14 cellular contexts compared by ENCODE assay signal in genomic region chr6:87829622-87830121, GRCh38.
DNase-seq lines count a peak whose midpoint lies in the region; ATAC-seq and TF ChIP-seq lines count a peak whose summit lies in the region.
"Had no signal": no experiment of that assay in that cellular context is flagged by ENCODE, and none has a peak within 500 bp of the region (broad histone marks: within the 10 kb centered on the region; RNA-seq: fewer than 3 reads in every experiment).

No MANE protein-coding gene starts in this region.

- H3K27ac ChIP-seq in MM.1S (ENCODE audit: low read length) = no peak overlapping the region
- H3K27ac ChIP-seq: BLaER1, HL-60 had no signal

- no peaks in the 10 kb centered on the region for H3K9me2 ChIP-seq in MM.1S (replicated peaks; ENCODE audit: insufficient read depth, low read length)

- no peaks in the 10 kb centered on the region for H3K27me3 ChIP-seq in MM.1S (replicated peaks; ENCODE audit: insufficient read depth, low read length)
- H3K27me3 ChIP-seq: BLaER1 had no signal

- no peaks in the 10 kb centered on the region for H3K27me3 Mint-ChIP-seq in activated naive CD4-positive, alpha-beta T cell treated with anti-CD3 and anti-CD28 coated beads, Interleukin-2, amount 50 U/mL, for 24 hours
- H3K27me3 Mint-ChIP-seq in T-helper 17 cell = no peaks in the 10 kb centered on the region
- no peaks in the 10 kb centered on the region for H3K27me3 Mint-ChIP-seq in dendritic cell treated with granulocyte-macrophage colony-stimulating factor and Interleukin-4, amounts not matched to agents 40 ng/mL and 50 ng/mL, for 4 days

- H4K20me1 ChIP-seq in MM.1S (ENCODE audit: insufficient read depth, low read length) = no peaks in the 10 kb centered on the region
- H4K20me1 ChIP-seq: BLaER1 had no signal

- H3K9me3 ChIP-seq in T-helper 17 cell (ENCODE audit: control insufficient read depth, low read length, poor library complexity, severe bottlenecking) = no peaks in the 10 kb centered on the region
- no peaks in the 10 kb centered on the region for H3K9me3 ChIP-seq in MM.1S (replicated peaks; ENCODE audit: insufficient read depth, low read length)
- H3K9me3 ChIP-seq: BLaER1 had no signal

- H3K79me2 ChIP-seq in MM.1S (ENCODE audit: low read length) = no peaks in the 10 kb centered on the region

- H2AFZ ChIP-seq in MM.1S (ENCODE audit: low read length) = no peak overlapping the region

- H3K36me3 ChIP-seq in MM.1S (replicated peaks; ENCODE audit: insufficient read depth, low read length) = no peaks in the 10 kb centered on the region
- H3K36me3 ChIP-seq: BLaER1 had no signal

- intact Hi-C loops in dendritic cell treated with granulocyte-macrophage colony-stimulating factor and Interleukin-4, amounts not matched to agents 40 ng/mL and 50 ng/mL, for 4 days (cut with micrococcal nuclease) = no loop called here

- peaks cover 27% of the 10 kb centered on the region for H3K4me1 Mint-ChIP-seq in activated naive CD4-positive, alpha-beta T cell treated with anti-CD3 and anti-CD28 coated beads, Interleukin-2, amount 50 U/mL, for 24 hours
- H3K4me1 Mint-ChIP-seq in T-helper 17 cell = peaks cover 25% of the 10 kb centered on the region
- H3K4me1 Mint-ChIP-seq in dendritic cell treated with granulocyte-macrophage colony-stimulating factor and Interleukin-4, amounts not matched to agents 40 ng/mL and 50 ng/mL, for 4 days (ENCODE audit: low read depth) = peaks cover 45% of the 10 kb centered on the region

- peaks cover 9% of the 10 kb centered on the region; the same call in 1 of the 2 replicates for H3K4me1 ChIP-seq in MM.1S (ENCODE audit: low read length)
- H3K4me1 ChIP-seq: BLaER1 had no signal

- H3K4me3 ChIP-seq in MM.1S (ENCODE audit: low read length) = no peak overlapping the region
- H3K4me3 ChIP-seq: BLaER1 had no signal

- H3K9ac ChIP-seq in MM.1S (ENCODE audit: low read length) = no peak overlapping the region
- H3K9ac ChIP-seq: BLaER1 had no signal

- H3K4me2 ChIP-seq in MM.1S (ENCODE audit: low read depth, low read length) = no peak overlapping the region
- H3K4me2 ChIP-seq: BLaER1 had no signal

- DNase-seq in activated naive CD4-positive, alpha-beta T cell (lab: John Stamatoyannopoulos, UW) = no peak
- no peak for DNase-seq in T-helper 17 cell
- no peak for DNase-seq in activated effector memory CD4-positive, alpha-beta T cell treated with anti-CD3 and anti-CD28 coated beads, Interleukin-2, amount 50 U/mL, for 16 hours
- DNase-seq in SKM-1 (lab: John Stamatoyannopoulos, UW; ENCODE audit: unreplicated experiment) = no peak
- DNase-seq in MM.1S = no peak
- DNase-seq: 8988T; AML-193; CD4-positive, CD25-positive, alpha-beta regulatory T cell; DMS53; HCEC 1CT had no signal

- no peak for TF ChIP-seq CTCF in MM.1S (IDR thresholded peaks at IDR 0.05; ENCODE audit: low read length)

- no peaks in the 10 kb centered on the region for H3K36me3 Mint-ChIP-seq in activated naive CD4-positive, alpha-beta T cell treated with anti-CD3 and anti-CD28 coated beads, Interleukin-2, amount 50 U/mL, for 24 hours
- peaks cover 4% of the 10 kb centered on the region for H3K36me3 Mint-ChIP-seq in T-helper 17 cell (ENCODE audit: low read depth)
- H3K36me3 Mint-ChIP-seq in dendritic cell treated with granulocyte-macrophage colony-stimulating factor and Interleukin-4, amounts not matched to agents 40 ng/mL and 50 ng/mL, for 4 days (ENCODE audit: low read depth) = no peaks in the 10 kb centered on the region
- H3K36me3 Mint-ChIP-seq: CD4-positive, CD25-positive, alpha-beta regulatory T cell had no signal

- H3K9me3 Mint-ChIP-seq in activated naive CD4-positive, alpha-beta T cell treated with anti-CD3 and anti-CD28 coated beads, Interleukin-2, amount 50 U/mL, for 24 hours = no peaks in the 10 kb centered on the region
- peaks cover 15% of the 10 kb centered on the region for H3K9me3 Mint-ChIP-seq in dendritic cell treated with granulocyte-macrophage colony-stimulating factor and Interleukin-4, amounts not matched to agents 40 ng/mL and 50 ng/mL, for 4 days
- H3K9me3 Mint-ChIP-seq: CD4-positive, CD25-positive, alpha-beta regulatory T cell had no signal

- no peaks in the 10 kb centered on the region for H3F3A ChIP-seq in MM.1S (ENCODE audit: insufficient read depth, low read length)

- no peak for ATAC-seq in T-helper 17 cell

- H3K27ac Mint-ChIP-seq in activated naive CD4-positive, alpha-beta T cell treated with anti-CD3 and anti-CD28 coated beads, Interleukin-2, amount 50 U/mL, for 24 hours = peak overlapping the region; percentile 10
- peak overlapping the region; percentile 39 for H3K27ac Mint-ChIP-seq in T-helper 17 cell
- H3K27ac Mint-ChIP-seq in dendritic cell treated with granulocyte-macrophage colony-stimulating factor and Interleukin-4, amounts not matched to agents 40 ng/mL and 50 ng/mL, for 4 days = peak overlapping the region; percentile 61

- H3K4me3 Mint-ChIP-seq in activated naive CD4-positive, alpha-beta T cell treated with anti-CD3 and anti-CD28 coated beads, Interleukin-2, amount 50 U/mL, for 24 hours = no peak overlapping the region
- no peak overlapping the region for H3K4me3 Mint-ChIP-seq in T-helper 17 cell
- H3K4me3 Mint-ChIP-seq in dendritic cell treated with granulocyte-macrophage colony-stimulating factor and Interleukin-4, amounts not matched to agents 40 ng/mL and 50 ng/mL, for 4 days = no peak overlapping the region
- H3K4me3 Mint-ChIP-seq: CD4-positive, CD25-positive, alpha-beta regulatory T cell had no signal

Comparison
In these comparisons a context has a peak if more than half of its experiments do, and no peak if none do; other contexts are left out.
1. H3K27ac Mint-ChIP-seq: peak in every context shown above with its lines; median percentile 61 in dendritic cell treated with granulocyte-macrophage colony-stimulating factor and Interleukin-4, amounts not matched to agents 40 ng/mL and 50 ng/mL, for 4 days; 39 in T-helper 17 cell; 10 in activated naive CD4-positive, alpha-beta T cell treated with anti-CD3 and anti-CD28 coated beads, Interleukin-2, amount 50 U/mL, for 24 hours.